8 cellular contexts compared by ENCODE assay signal in the genomic region with DNA sequence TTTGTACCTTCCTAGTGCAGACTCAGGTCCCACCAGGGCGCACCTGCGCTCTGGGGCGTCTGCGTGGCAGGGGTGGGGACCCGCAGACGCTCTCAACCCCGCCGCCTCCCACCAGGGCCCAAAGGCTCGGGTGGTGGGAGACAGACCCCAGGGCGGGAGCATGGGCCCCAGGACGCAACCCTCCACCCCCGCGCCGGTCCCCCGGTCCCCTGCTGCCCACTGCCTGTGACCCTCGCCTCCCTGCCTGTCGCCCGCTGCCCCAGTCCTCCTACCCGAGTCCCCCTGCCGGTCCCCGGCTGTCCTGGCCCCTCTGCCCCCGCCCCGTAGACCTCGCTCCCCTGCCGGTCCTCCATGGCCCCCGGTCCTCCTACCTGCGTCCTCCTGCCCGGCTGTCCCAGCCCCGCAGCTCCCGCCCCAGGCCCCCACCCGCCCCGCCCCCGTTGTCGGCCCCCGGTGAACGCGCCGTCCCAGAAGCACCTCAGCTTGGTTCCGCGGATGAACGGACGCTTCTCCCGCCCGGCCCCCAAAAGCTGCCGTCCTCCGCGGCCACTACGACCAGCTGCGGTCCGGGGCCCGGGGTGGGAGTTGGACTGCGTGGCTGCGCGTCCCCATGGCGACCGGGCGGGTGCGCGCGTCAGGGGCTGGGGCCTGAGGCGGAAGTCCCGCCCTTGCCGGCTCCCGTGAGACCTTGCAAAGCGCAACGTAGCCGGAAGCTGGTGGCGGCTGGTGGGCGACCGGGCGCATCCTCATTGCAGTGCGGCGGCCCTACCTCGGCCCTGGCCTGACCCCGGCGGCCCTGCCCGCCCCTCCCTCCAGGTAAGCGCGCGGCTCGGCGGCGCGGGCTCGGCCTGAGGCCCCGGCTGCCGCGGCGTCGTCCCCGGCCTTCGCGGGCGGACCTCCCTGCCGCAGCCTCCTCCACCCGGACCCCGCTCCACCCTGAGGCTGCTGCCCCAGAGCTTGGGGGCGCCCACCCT. TPM values are rescaled to one million over a fixed set of nuclear protein-coding genes. Genes with fewer than 3 reads are reported as not detected.
A peak's percentile ranks its signal among the peaks of the same experiment; 100 is the strongest.
DNase-seq lines count a peak whose midpoint lies in the region; ATAC-seq and TF ChIP-seq lines count a peak whose summit lies in the region.

Gene ARFGAP1, plus strand, starts transcription at position 709 of the 974 bp plus-strand sequence. CDS start 2,768 bp downstream, outside the sequence.

- peaks cover 35% of the 10 kb centered on the region for H4K20me1 ChIP-seq in hepatocyte (ENCODE audit: insufficient read depth, poor library complexity, severe bottlenecking)

- no peaks in the 10 kb centered on the region for H3K36me3 ChIP-seq in hepatocyte (replicated peaks; ENCODE audit: insufficient read depth, low read depth)

- H3K4me2 ChIP-seq in hepatocyte, result peak within 1 kb of the TSS; percentile 88

- H3K27ac ChIP-seq in hepatocyte, result peak within 1 kb of the TSS; percentile 57

- ATAC-seq in HG02885 (IDR thresholded peaks at IDR 0.05; ENCODE audit: poor library complexity, unreplicated experiment), result peak; percentile 92
- no peak for ATAC-seq in HG03378 (IDR thresholded peaks at IDR 0.05; ENCODE audit: unreplicated experiment)

- peak within 1 kb of the TSS; percentile 53 for H2AFZ ChIP-seq in hepatocyte

- H3K9me2 ChIP-seq in hepatocyte (replicated peaks; ENCODE audit: insufficient read depth), result no peaks in the 10 kb centered on the region

- DNase-seq in GM13977 (ENCODE audit: low spot score), result peak; percentile 99
- peak; percentile 30 for DNase-seq in NCI-H187 treated with DMSO at 0.1 percent for 48 hours (lab: John Stamatoyannopoulos, UW)
- peak; percentile 78 for DNase-seq in T-helper 22 cell (ENCODE audit: low read depth)
- peak; percentile 56 for DNase-seq in astrocyte of the cerebellum (ENCODE audit: low read depth)
- peak; percentile 96 for DNase-seq in hepatocyte (ENCODE audit: low spot score)
- peak; percentile 94 for DNase-seq in retina

- in situ Hi-C loops in GM13977 (cut with MboI; ENCODE audit: low pct_unique_long_range_greater_than_20kb, low sequenced_read_pairs, unreplicated experiment), result no loop called here
- in situ Hi-C loops in astrocyte of the cerebellum (cut with HindIII; ENCODE audit: low sequenced_read_pairs), result no loop called here

- 4% methylated on average over 37 of the region's 98 CpGs for WGBS in hepatocyte (ENCODE audit: low lambda C conversion rate, missing lambda C conversion rate)

- peaks cover 24% of the 10 kb centered on the region for H3K4me1 ChIP-seq in hepatocyte (ENCODE audit: insufficient read depth)

- peak within 1 kb of the TSS; percentile 73 for H3K4me3 ChIP-seq in astrocyte of the cerebellum (ENCODE audit: low read depth, low read length)
- H3K4me3 ChIP-seq in hepatocyte, result peak within 1 kb of the TSS; percentile 83

- no peaks in the 10 kb centered on the region for H3K27me3 ChIP-seq in hepatocyte

- TF ChIP-seq CTCF in GM13977 (IDR thresholded peaks at IDR 0.05; ENCODE audit: extremely low read depth, insufficient read depth, missing control alignments) (no peak), astrocyte of the cerebellum (IDR thresholded peaks at IDR 0.05; ENCODE audit: low read depth, low read length, missing control alignments) (no peak), hepatocyte (IDR thresholded peaks at IDR 0.05; ENCODE audit: poor library complexity) (no peak)

- peaks cover 59% of the 10 kb centered on the region for H3K79me2 ChIP-seq in hepatocyte

- H3K9me3 ChIP-seq in hepatocyte (ENCODE audit: low read depth), result no peaks in the 10 kb centered on the region

RNA-seq across cellular contexts. Expression of gene ARFGAP1, which starts in this region (rescaled TPM):
- total RNA-seq in hepatocyte, result 54.9 and 78.2 TPM in 2 replicates
- polyA plus RNA-seq in hepatocyte, result 99.0 and 134 TPM in 2 replicates

Comparison
In these comparisons a context has a peak if more than half of its experiments do, and no peak if none do; other contexts are left out.
1. DNase-seq: peak in every context shown above with its lines; median percentile 99 in GM13977; 96 in hepatocyte; 94 in retina; 78 in T-helper 22 cell; 56 in astrocyte of the cerebellum; 30 in NCI-H187 treated with DMSO at 0.1 percent for 48 hours.